1 cellular context compared by ENCODE assay signal in genomic region chr16:75591001-75591852, GRCh38.
A peak's percentile ranks its signal among the peaks of the same experiment; 100 is the strongest.
TF ChIP-seq lines count a peak whose summit lies in the region.

No MANE protein-coding gene starts in this region.

TF ChIP-seq in K562, 482 proteins besides CTCF, POLR2A, EP300 and RAD21 (continued from another document):
- TF ChIP-seq ZNF75A (CRISPR knock-in tag; IDR thresholded peaks at IDR 0.05) (0 out of 2 replicates have a peak, but pooled peaks have one; percentile 41), DPF2 (IDR thresholded peaks at IDR 0.05) (peak; percentile 71), PKNOX1 (IDR thresholded peaks at IDR 0.05) (0 out of 2 replicates have a peak, but pooled peaks have one; percentile 5), VEZF1 (CRISPR knock-in tag; IDR thresholded peaks at IDR 0.05) (no peak), ILF3 (IDR thresholded peaks at IDR 0.05; ENCODE audit: borderline replicate concordance) (no peak), ATF4 (CRISPR knock-in tag; IDR thresholded peaks at IDR 0.05) (peak; percentile 37; the same call in 1 of the 2 replicates), NCOR1 (IDR thresholded peaks at IDR 0.05) (0 out of 2 replicates have a peak, but pooled peaks have one; percentile 20), MTA3 (IDR thresholded peaks at IDR 0.05; ENCODE audit: borderline replicate concordance) (0 out of 2 replicates have a peak, but pooled peaks have one; percentile 17), RFX1 (IDR thresholded peaks at IDR 0.05) (peak; percentile 52), ZNF778 (CRISPR knock-in tag; IDR thresholded peaks at IDR 0.05) (no peak), NFRKB (IDR thresholded peaks at IDR 0.05; ENCODE audit: low read depth) (peak; percentile 50; the same call in 1 of the 2 replicates), E2F8 (IDR thresholded peaks at IDR 0.05; ENCODE audit: low read depth, partially characterized antibody) (no peak), FOXJ2 (tag; IDR thresholded peaks at IDR 0.05) (0 out of 2 replicates have a peak, but pooled peaks have one; percentile 24), PBX2 (CRISPR knock-in tag; IDR thresholded peaks at IDR 0.05; ENCODE audit: low read depth) (no peak), PBX2 (tag; conservative IDR thresholded peaks at IDR 0.05; ENCODE audit: low read depth) (no peak), EP400 (IDR thresholded peaks at IDR 0.05) (peak; percentile 39; the same call in 1 of the 2 replicates), TAL1 (IDR thresholded peaks at IDR 0.05) (peak; percentile 18; the same call in 1 of the 2 replicates), FOXM1 (IDR thresholded peaks at IDR 0.05; ENCODE audit: low read depth) (no peak), FOXM1 (CRISPR knock-in tag; IDR thresholded peaks at IDR 0.05; ENCODE audit: low read depth) (no peak), ZBTB9 (CRISPR knock-in tag; IDR thresholded peaks at IDR 0.05) (peak; percentile 62; the same call in 1 of the 2 replicates), YY1 (IDR thresholded peaks at IDR 0.05; ENCODE audit: borderline replicate concordance in 1 of 3, control insufficient read depth in 1 of 3, extremely low read depth in 1 of 3, insufficient read depth in 3 of 3, insufficient read length in 1 of 3, insufficient replicate concordance in 2 of 3, low read depth in 1 of 3, low read length in 2 of 3) (peak in 1 of 3 experiments; percentile 65), CXXC5 (CRISPR knock-in tag; IDR thresholded peaks at IDR 0.05) (peak; percentile 28), ZBTB12 (CRISPR knock-in tag; IDR thresholded peaks at IDR 0.05) (0 out of 2 replicates have a peak, but pooled peaks have one; percentile 19)
